In the genomic region with DNA sequence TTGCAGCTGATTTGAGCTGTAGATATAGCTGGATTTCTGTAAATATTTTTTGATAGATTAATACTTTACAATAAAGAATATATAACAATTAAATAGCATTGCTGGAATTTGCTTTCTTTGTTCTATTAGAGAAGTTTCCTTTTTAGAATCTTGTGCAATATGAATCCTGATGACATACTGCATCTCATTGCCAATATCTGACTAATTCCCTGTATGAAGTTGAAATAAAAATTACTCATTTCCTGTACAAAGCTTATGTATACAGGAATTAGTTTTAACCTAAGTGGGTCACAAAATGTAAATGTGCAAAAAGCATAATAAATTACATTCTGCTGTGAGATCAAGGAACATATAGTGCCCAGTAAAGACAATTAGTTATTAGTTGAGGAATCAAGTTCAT, we compare ENCODE assay signal across 14 cellular contexts.
DNase-seq lines count a peak whose midpoint lies in the region; ATAC-seq and TF ChIP-seq lines count a peak whose summit lies in the region.
"Had no signal": no experiment of that assay in that cellular context is flagged by ENCODE, and none has a peak within 500 bp of the region (broad histone marks: within the 10 kb centered on the region; RNA-seq: fewer than 3 reads in every experiment).

No MANE protein-coding gene starts in this region.

- peak overlapping the region; percentile 60 for H3K4me2 ChIP-seq in skeletal muscle satellite cell (ENCODE audit: low read length)

- no peak overlapping the region for H3K4me3 Mint-ChIP-seq in type B pancreatic cell
- H3K4me3 Mint-ChIP-seq: activated naive CD8-positive, alpha-beta T cell treated with anti-CD3 and anti-CD28 coated beads, Interleukin-2, amount 50 U/mL, for 24 hours had no signal

- H3K9me3 Mint-ChIP-seq in type B pancreatic cell: no peaks in the 10 kb centered on the region
- H3K9me3 Mint-ChIP-seq: activated naive CD8-positive, alpha-beta T cell treated with anti-CD3 and anti-CD28 coated beads, Interleukin-2, amount 50 U/mL, for 24 hours had no signal

- H3K36me3 Mint-ChIP-seq in type B pancreatic cell: no peaks in the 10 kb centered on the region

- H3K27me3 Mint-ChIP-seq in type B pancreatic cell: no peaks in the 10 kb centered on the region
- H3K27me3 Mint-ChIP-seq: activated naive CD8-positive, alpha-beta T cell treated with anti-CD3 and anti-CD28 coated beads, Interleukin-2, amount 50 U/mL, for 24 hours had no signal

- TF ChIP-seq CTCF in RWPE2 (IDR thresholded peaks at IDR 0.05; ENCODE audit: poor library complexity, severe bottlenecking): no peak
- no peak for TF ChIP-seq CTCF in type B pancreatic cell (conservative IDR thresholded peaks at IDR 0.05)

- intact Hi-C loops in head of caudate nucleus (cut with DNase I): no loop called here

- H3K27ac Mint-ChIP-seq in type B pancreatic cell: no peak overlapping the region
- H3K27ac Mint-ChIP-seq: activated naive CD8-positive, alpha-beta T cell treated with anti-CD3 and anti-CD28 coated beads, Interleukin-2, amount 50 U/mL, for 24 hours had no signal

- H3K9ac ChIP-seq in skeletal muscle satellite cell (ENCODE audit: low read depth, low read length): peak overlapping the region; percentile 32

- peak overlapping the region; percentile 81 for H3K27ac ChIP-seq in RWPE2 (ENCODE audit: poor library complexity, severe bottlenecking)
- H3K27ac ChIP-seq: 22Rv1, transverse colon had no signal

- no peaks in the 10 kb centered on the region for H3K27me3 ChIP-seq in RWPE2 (ENCODE audit: insufficient read depth, poor library complexity, severe bottlenecking)
- no peaks in the 10 kb centered on the region for H3K27me3 ChIP-seq in skeletal muscle satellite cell (ENCODE audit: control insufficient read depth, insufficient read depth, low read length)
- H3K27me3 ChIP-seq: transverse colon had no signal

- H3K4me1 ChIP-seq in RWPE2 (ENCODE audit: insufficient read depth, poor library complexity, severe bottlenecking) (peaks cover 16% of the 10 kb centered on the region), skeletal muscle satellite cell (ENCODE audit: control insufficient read depth, insufficient read depth, low read length) (peaks cover 22% of the 10 kb centered on the region)
- H3K4me1 ChIP-seq: transverse colon had no signal

- H3K4me3 ChIP-seq in RWPE2 (ENCODE audit: severe bottlenecking) (no peak overlapping the region), skeletal muscle satellite cell (ENCODE audit: low read length) (no peak overlapping the region)
- H3K4me3 ChIP-seq: transverse colon had no signal

- no peaks in the 10 kb centered on the region for H3K4me1 Mint-ChIP-seq in type B pancreatic cell (ENCODE audit: unreplicated experiment)
- H3K4me1 Mint-ChIP-seq: activated naive CD8-positive, alpha-beta T cell treated with anti-CD3 and anti-CD28 coated beads, Interleukin-2, amount 50 U/mL, for 24 hours had no signal

- H3K36me3 ChIP-seq in RWPE2 (ENCODE audit: low read depth): no peaks in the 10 kb centered on the region
- no peaks in the 10 kb centered on the region for H3K36me3 ChIP-seq in skeletal muscle satellite cell (ENCODE audit: insufficient read depth, low read length)
- H3K36me3 ChIP-seq: transverse colon had no signal

- ATAC-seq in RWPE2 (ENCODE audit: low read depth) (peak; percentile 92), esophagus mucosa (peak; percentile 79)
- ATAC-seq: activated naive CD8-positive, alpha-beta T cell treated with anti-CD3 and anti-CD28 coated beads, Interleukin-2, amount 50 U/mL, for 24 hours had no signal

- H3K9me3 ChIP-seq in RWPE2 (ENCODE audit: severe bottlenecking) (no peaks in the 10 kb centered on the region), skeletal muscle satellite cell (replicated peaks; ENCODE audit: low read length) (no peaks in the 10 kb centered on the region)
- H3K9me3 ChIP-seq: transverse colon had no signal

- DNase-seq in DMS53 treated with DMSO at 0.1 percent for 48 hours (lab: John Stamatoyannopoulos, UW; ENCODE audit: unreplicated experiment) (peak; percentile 2), DMS53 (lab: John Stamatoyannopoulos, UW) (no peak), RWPE2 (ENCODE audit: low spot score) (no peak), NCI-H2029 (lab: John Stamatoyannopoulos, UW) (no peak), head of caudate nucleus (no peak), type B pancreatic cell (ENCODE audit: extremely low spot score, unreplicated experiment) (no peak)
- DNase-seq: activated CD8-positive, alpha-beta memory T cell treated with anti-CD3 and anti-CD28 coated beads, Interleukin-2, amount 50 U/mL, for 48 hours; activated naive CD8-positive, alpha-beta T cell treated with anti-CD3 and anti-CD28 coated beads, Interleukin-2, amount 50 U/mL, for 24 hours; NCI-H446 treated with DMSO at 0.1 percent for 48 hours; RPMI8226; transverse colon had no signal
